10 cellular contexts compared by ENCODE assay signal in the genomic region with DNA sequence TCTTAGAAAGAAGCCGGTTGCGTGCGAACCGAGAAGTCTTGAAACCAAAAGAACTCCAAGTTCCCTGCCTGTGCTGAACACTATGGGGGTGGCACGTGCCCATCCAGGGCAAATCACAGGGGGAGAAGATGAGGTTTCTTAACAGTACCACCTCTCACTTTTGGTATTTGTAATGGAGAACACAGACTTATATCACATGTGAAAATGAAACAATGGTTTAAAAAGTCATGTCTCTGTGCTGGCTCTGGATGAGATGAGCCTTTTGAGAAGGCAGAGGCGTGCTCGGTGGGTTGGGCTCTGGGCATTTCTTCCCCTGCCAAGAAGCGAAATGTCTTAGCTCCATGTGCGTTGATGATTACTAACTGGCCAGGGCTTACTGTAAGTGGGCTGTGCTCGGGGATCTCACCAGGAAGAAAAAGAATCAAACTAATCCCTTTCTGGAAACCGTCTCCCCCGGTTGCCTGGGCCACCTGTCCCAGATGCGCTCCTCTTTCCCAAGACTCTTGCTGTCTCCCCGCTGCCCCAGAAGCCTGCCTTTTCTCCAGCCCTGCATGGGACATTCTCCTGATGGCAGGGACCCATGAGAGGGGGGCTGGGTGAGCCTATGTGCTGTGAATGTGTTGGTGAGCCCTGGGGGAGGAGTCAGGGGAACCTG.
A peak's percentile ranks its signal among the peaks of the same experiment; 100 is the strongest.
DNase-seq lines count a peak whose midpoint lies in the region; ATAC-seq and TF ChIP-seq lines count a peak whose summit lies in the region.
"Had no signal": no experiment of that assay in that cellular context is flagged by ENCODE, and none has a peak within 500 bp of the region (broad histone marks: within the 10 kb centered on the region; RNA-seq: fewer than 3 reads in every experiment).

No MANE protein-coding gene starts in this region.

- WGBS in prostate gland = 70% methylated on average over 14 of the region's 14 CpGs

- no peaks in the 10 kb centered on the region for H3K4me1 ChIP-seq in prostate gland (replicated peaks)

- H3K27me3 ChIP-seq in prostate gland (replicated peaks; ENCODE audit: insufficient read depth) = no peaks in the 10 kb centered on the region

- DNase-seq in activated naive CD4-positive, alpha-beta T cell treated with Interleukin-2 at 50 U/mL for 16 hours = peak; percentile 47
- no peak for DNase-seq in activated naive CD4-positive, alpha-beta T cell treated with anti-CD3 and anti-CD28 coated beads, Interleukin-2, amount 50 U/mL, for 16 hours
- DNase-seq in activated naive CD8-positive, alpha-beta T cell treated with anti-CD3 and anti-CD28 coated beads, Interleukin-2, amount 50 U/mL, for 24 hours = no peak
- peak in 1 of 2 donors; percentile 50 for DNase-seq in stimulated activated effector memory CD8-positive, alpha-beta T cell treated with anti-CD3 and anti-CD28 coated beads, Interleukin-12 subunit alpha, Interleukin-12 subunit beta, amount 100 ng/mL, for 72 hours (ENCODE audit: low spot score in 2 of 2)
- no peak for DNase-seq in NCI-H187 treated with DMSO at 0.1 percent for 48 hours (lab: John Stamatoyannopoulos, UW)
- no peak for DNase-seq in prostate gland (ENCODE audit: low spot score)
- DNase-seq: AML-193 had no signal

- H3K27me3 Mint-ChIP-seq in activated naive CD8-positive, alpha-beta T cell treated with anti-CD3 and anti-CD28 coated beads, Interleukin-2, amount 50 U/mL, for 24 hours = no peaks in the 10 kb centered on the region

- H3K36me3 ChIP-seq in prostate gland = no peaks in the 10 kb centered on the region

- intact Hi-C loops in prostate gland (cut with DNase I) = no loop called here

- no peaks in the 10 kb centered on the region for H3K36me3 Mint-ChIP-seq in activated naive CD8-positive, alpha-beta T cell treated with anti-CD3 and anti-CD28 coated beads, Interleukin-2, amount 50 U/mL, for 24 hours (ENCODE audit: low read depth)
- no peaks in the 10 kb centered on the region for H3K36me3 Mint-ChIP-seq in stimulated activated effector memory CD8-positive, alpha-beta T cell treated with anti-CD3 and anti-CD28 coated beads, Interleukin-12 subunit alpha, Interleukin-12 subunit beta, amount 100 ng/mL, for 72 hours

- TF ChIP-seq POLR2A in prostate gland (IDR thresholded peaks at IDR 0.05) = no peak

- peaks cover 10% of the 10 kb centered on the region for H3K4me1 Mint-ChIP-seq in activated naive CD8-positive, alpha-beta T cell treated with anti-CD3 and anti-CD28 coated beads, Interleukin-2, amount 50 U/mL, for 24 hours
- H3K4me1 Mint-ChIP-seq in stimulated activated effector memory CD8-positive, alpha-beta T cell treated with anti-CD3 and anti-CD28 coated beads, Interleukin-12 subunit alpha, Interleukin-12 subunit beta, amount 100 ng/mL, for 72 hours = peaks cover 12% of the 10 kb centered on the region

- no peak for TF ChIP-seq CTCF in prostate gland (IDR thresholded peaks at IDR 0.05)

- no peaks in the 10 kb centered on the region for H3K9me3 Mint-ChIP-seq in activated naive CD8-positive, alpha-beta T cell treated with anti-CD3 and anti-CD28 coated beads, Interleukin-2, amount 50 U/mL, for 24 hours
- H3K9me3 Mint-ChIP-seq in stimulated activated effector memory CD8-positive, alpha-beta T cell treated with anti-CD3 and anti-CD28 coated beads, Interleukin-12 subunit alpha, Interleukin-12 subunit beta, amount 100 ng/mL, for 72 hours = no peaks in the 10 kb centered on the region

- no peak overlapping the region for H3K4me3 Mint-ChIP-seq in activated naive CD8-positive, alpha-beta T cell treated with anti-CD3 and anti-CD28 coated beads, Interleukin-2, amount 50 U/mL, for 24 hours
- H3K4me3 Mint-ChIP-seq in stimulated activated effector memory CD8-positive, alpha-beta T cell treated with anti-CD3 and anti-CD28 coated beads, Interleukin-12 subunit alpha, Interleukin-12 subunit beta, amount 100 ng/mL, for 72 hours = no peak overlapping the region

- H3K9me3 ChIP-seq in prostate gland = no peaks in the 10 kb centered on the region

- ATAC-seq in HG02943 (IDR thresholded peaks at IDR 0.05; ENCODE audit: low read depth, unreplicated experiment) (peak; percentile 80), GM18519 (IDR thresholded peaks at IDR 0.05; ENCODE audit: low FRiP score, unreplicated experiment) (no peak)
- peak; percentile 59 for ATAC-seq in activated naive CD8-positive, alpha-beta T cell treated with anti-CD3 and anti-CD28 coated beads, Interleukin-2, amount 50 U/mL, for 24 hours
- ATAC-seq in stimulated activated effector memory CD8-positive, alpha-beta T cell treated with anti-CD3 and anti-CD28 coated beads, Interleukin-12 subunit alpha, Interleukin-12 subunit beta, amount 100 ng/mL, for 72 hours = peak; percentile 85

- H3K27ac Mint-ChIP-seq in activated naive CD8-positive, alpha-beta T cell treated with anti-CD3 and anti-CD28 coated beads, Interleukin-2, amount 50 U/mL, for 24 hours = no peak overlapping the region
- peak overlapping the region; percentile 74 for H3K27ac Mint-ChIP-seq in stimulated activated effector memory CD8-positive, alpha-beta T cell treated with anti-CD3 and anti-CD28 coated beads, Interleukin-12 subunit alpha, Interleukin-12 subunit beta, amount 100 ng/mL, for 72 hours

- H3K27ac ChIP-seq in prostate gland = no peak overlapping the region
- H3K27ac ChIP-seq: SK-N-MC had no signal

- H3K4me3 ChIP-seq in prostate gland = no peak overlapping the region
- H3K4me3 ChIP-seq: SK-N-MC had no signal
